ENCODE assay signal across 27 cellular contexts in the genomic region with DNA sequence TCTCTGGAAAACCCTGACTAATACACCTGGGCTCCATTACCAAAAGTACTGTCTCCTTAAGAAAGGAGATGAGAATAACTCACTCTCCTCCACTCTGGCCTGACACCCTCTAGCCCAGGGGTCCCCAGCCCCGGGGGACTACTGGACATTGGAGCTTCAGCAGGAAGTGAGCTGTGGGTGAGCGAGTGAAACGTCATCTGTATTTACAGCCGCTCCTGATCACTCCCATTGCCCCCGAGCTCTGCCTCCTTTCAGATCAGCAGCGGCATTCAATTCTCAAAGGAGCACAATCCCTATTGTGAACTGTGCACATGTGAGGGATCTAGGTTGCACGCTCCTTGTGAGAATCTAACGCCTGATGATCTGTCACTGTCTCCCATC.
DNase-seq lines count a peak whose midpoint lies in the region; ATAC-seq and TF ChIP-seq lines count a peak whose summit lies in the region.
"Had no signal": no experiment of that assay in that cellular context is flagged by ENCODE, and none has a peak within 500 bp of the region (broad histone marks: within the 10 kb centered on the region; RNA-seq: fewer than 3 reads in every experiment).

No MANE protein-coding gene starts in this region.

- H3K4me3 ChIP-seq in thoracic aorta = no peak overlapping the region
- H3K4me3 ChIP-seq: cardiac muscle cell, dorsolateral prefrontal cortex, psoas muscle, SJSA1, spleen had no signal

- TF ChIP-seq CTCF in brain (conservative IDR thresholded peaks at IDR 0.05) (no peak), nephron (IDR thresholded peaks at IDR 0.05; ENCODE audit: unreplicated experiment in 3 of 3) (no peak), thoracic aorta (IDR thresholded peaks at IDR 0.05) (no peak), GM10266 (IDR thresholded peaks at IDR 0.05; ENCODE audit: control insufficient read depth, insufficient read depth, low read depth, missing control alignments) (no peak)

- no peaks in the 10 kb centered on the region for H3K36me3 ChIP-seq in thoracic aorta
- H3K36me3 ChIP-seq: cardiac muscle cell, SJSA1, spleen had no signal

- H3K27ac Mint-ChIP-seq in activated naive CD4-positive, alpha-beta T cell treated with anti-CD3 and anti-CD28 coated beads, Interleukin-2, amount 50 U/mL, for 24 hours = peak overlapping the region; percentile 84
- H3K27ac Mint-ChIP-seq in activated naive CD4-positive, alpha-beta T cell treated with anti-CD3 and anti-CD28 coated beads, Interleukin-2, amount 10 ng/mL, durations not matched to agents 7 days and 5 days = no peak overlapping the region
- peak overlapping the region; percentile 35 to 93 (median 83) for H3K27ac Mint-ChIP-seq in brain
- H3K27ac Mint-ChIP-seq in nephron = peak overlapping the region; percentile 35 to 94 (median 69)
- H3K27ac Mint-ChIP-seq: activated CD4-positive, alpha-beta T cell treated with anti-CD3 and anti-CD28 coated beads, Interleukin-2, amount 10 ng/mL, durations not matched to agents 7 days and 5 days; activated T-helper 2 cell treated with anti-CD3 and anti-CD28 coated beads, Interferon-gamma antibody, Interleukin-2, Interleukin-4, amounts not matched to agents 10 μg/mL and 5 μg/mL and 100 μg/mL, durations not matched to agents 14 hours and 24 hours and 36 hours; T-helper 17 cell had no signal

- CTCF ChIA-PET in activated naive CD4-positive, alpha-beta T cell treated with anti-CD3 and anti-CD28 coated beads, Interleukin-2, amount 10 ng/mL, durations not matched to agents 7 days and 5 days (lab: Charles Lee) = no interaction called here

- no peaks in the 10 kb centered on the region for H3K36me3 Mint-ChIP-seq in activated naive CD4-positive, alpha-beta T cell treated with anti-CD3 and anti-CD28 coated beads, Interleukin-2, amount 50 U/mL, for 24 hours
- H3K36me3 Mint-ChIP-seq in activated naive CD4-positive, alpha-beta T cell treated with anti-CD3 and anti-CD28 coated beads, Interleukin-2, amount 10 ng/mL, durations not matched to agents 7 days and 5 days = no peaks in the 10 kb centered on the region
- H3K36me3 Mint-ChIP-seq in brain (no peaks in the 10 kb centered on the region), nephron (ENCODE audit: low read depth) (no peaks in the 10 kb centered on the region)

- no peak for DNase-seq in activated naive CD4-positive, alpha-beta T cell treated with anti-CD3 and anti-CD28 coated beads, Interleukin-2, amount 10 ng/mL, durations not matched to agents 7 days and 5 days
- DNase-seq in thoracic aorta (ENCODE audit: low spot score) = no peak
- no peak for DNase-seq in middle frontal gyrus (ENCODE audit: extremely low spot score, low spot score)
- no peak for DNase-seq in NCI-H446 (lab: John Stamatoyannopoulos, UW)
- no peak for DNase-seq in GM10266 (ENCODE audit: extremely low spot score)
- DNase-seq: activated CD4-positive, alpha-beta T cell treated with anti-CD3 and anti-CD28 coated beads, Interleukin-2, amount 10 ng/mL, durations not matched to agents 7 days and 5 days; midbrain; NCI-H1105 treated with DMSO at 0.1 percent for 48 hours; NCI-H2107; NCI-H510A treated with DMSO at 0.1 percent for 48 hours; NK-92 treated with Interleukin-12 subunit alpha and Interleukin-12 subunit beta, amount 100 ng/mL, for 24 hours; stimulated activated CD4-positive, alpha-beta T cell treated with anti-CD3 and anti-CD28 coated beads, Interleukin-4, amount 100 ng/mL, for 1 hour; stimulated activated naive CD8-positive, alpha-beta T cell treated with anti-CD3 and anti-CD28 coated beads, Interleukin-15, Interleukin-2, amounts not matched to agents 100 U/mL and 50 U/mL, for 24 hours; T-helper 17 cell; trophoblast cell had no signal

- H3K27ac ChIP-seq in thoracic aorta = peak overlapping the region; percentile 94 to 98
- H3K27ac ChIP-seq: C4-2B, cardiac muscle cell, HL-60, SJSA1 had no signal

- no peaks in the 10 kb centered on the region for H3K9me3 Mint-ChIP-seq in activated naive CD4-positive, alpha-beta T cell treated with anti-CD3 and anti-CD28 coated beads, Interleukin-2, amount 50 U/mL, for 24 hours
- H3K9me3 Mint-ChIP-seq in activated naive CD4-positive, alpha-beta T cell treated with anti-CD3 and anti-CD28 coated beads, Interleukin-2, amount 10 ng/mL, durations not matched to agents 7 days and 5 days = peaks cover 17% of the 10 kb centered on the region
- H3K9me3 Mint-ChIP-seq in brain = peaks cover 0 to 11% (median 0%) of the 10 kb centered on the region in 5 experiments
- no peaks in the 10 kb centered on the region for H3K9me3 Mint-ChIP-seq in nephron

- peaks cover 32 to 56% of the 10 kb centered on the region in 2 donors for H3K4me1 ChIP-seq in thoracic aorta (ENCODE audit: control insufficient read depth in 1 of 2, low read depth in 2 of 2)

- H3K4me3 Mint-ChIP-seq in activated naive CD4-positive, alpha-beta T cell treated with anti-CD3 and anti-CD28 coated beads, Interleukin-2, amount 50 U/mL, for 24 hours = no peak overlapping the region
- no peak overlapping the region for H3K4me3 Mint-ChIP-seq in activated naive CD4-positive, alpha-beta T cell treated with anti-CD3 and anti-CD28 coated beads, Interleukin-2, amount 10 ng/mL, durations not matched to agents 7 days and 5 days
- H3K4me3 Mint-ChIP-seq in brain (no peak overlapping the region), nephron (no peak overlapping the region)
- H3K4me3 Mint-ChIP-seq: activated CD4-positive, alpha-beta T cell treated with anti-CD3 and anti-CD28 coated beads, Interleukin-2, amount 10 ng/mL, durations not matched to agents 7 days and 5 days; neural crest cell; T-helper 17 cell had no signal

- H3K27me3 ChIP-seq in thoracic aorta (replicated peaks; ENCODE audit: insufficient read depth) = no peaks in the 10 kb centered on the region
- H3K27me3 ChIP-seq: cardiac muscle cell, dorsolateral prefrontal cortex, SJSA1 had no signal

- H3K4me1 Mint-ChIP-seq in activated naive CD4-positive, alpha-beta T cell treated with anti-CD3 and anti-CD28 coated beads, Interleukin-2, amount 50 U/mL, for 24 hours = peaks cover 37% of the 10 kb centered on the region
- peaks cover 22% of the 10 kb centered on the region for H3K4me1 Mint-ChIP-seq in activated naive CD4-positive, alpha-beta T cell treated with anti-CD3 and anti-CD28 coated beads, Interleukin-2, amount 10 ng/mL, durations not matched to agents 7 days and 5 days
- peaks cover 80% of the 10 kb centered on the region for H3K4me1 Mint-ChIP-seq in brain
- peaks cover 52% of the 10 kb centered on the region for H3K4me1 Mint-ChIP-seq in nephron

- H3K9me3 ChIP-seq in thoracic aorta = no peaks in the 10 kb centered on the region
- H3K9me3 ChIP-seq: psoas muscle, SJSA1, spleen had no signal

- ATAC-seq in thoracic aorta (ENCODE audit: insufficient number of reproducible peaks, low FRiP score, low read depth) = no peak
- ATAC-seq: psoas muscle; stimulated activated naive CD8-positive, alpha-beta T cell treated with anti-CD3 and anti-CD28 coated beads, Interleukin-15, Interleukin-2, amounts not matched to agents 100 U/mL and 50 U/mL, for 24 hours; T-helper 17 cell had no signal

- no peaks in the 10 kb centered on the region for H3K27me3 Mint-ChIP-seq in activated naive CD4-positive, alpha-beta T cell treated with anti-CD3 and anti-CD28 coated beads, Interleukin-2, amount 50 U/mL, for 24 hours
- peaks cover 41% of the 10 kb centered on the region for H3K27me3 Mint-ChIP-seq in activated naive CD4-positive, alpha-beta T cell treated with anti-CD3 and anti-CD28 coated beads, Interleukin-2, amount 10 ng/mL, durations not matched to agents 7 days and 5 days
- H3K27me3 Mint-ChIP-seq in brain (peaks cover 3% of the 10 kb centered on the region), nephron (ENCODE audit: low read depth) (peaks cover 27% of the 10 kb centered on the region)
